Comparison of ENCODE assay signal across 15 cellular contexts in genomic region chr3:178802993-178803693, GRCh38.
DNase-seq lines count a peak whose midpoint lies in the region; ATAC-seq and TF ChIP-seq lines count a peak whose summit lies in the region.
"Had no signal": no experiment of that assay in that cellular context is flagged by ENCODE, and none has a peak within 500 bp of the region (broad histone marks: within the 10 kb centered on the region; RNA-seq: fewer than 3 reads in every experiment).

No MANE protein-coding gene starts in this region.

- H3K27ac ChIP-seq in C4-2B (peak overlapping the region; percentile 6; the same call in 1 of the 2 replicates), sigmoid colon (no peak overlapping the region)
- H3K27ac ChIP-seq: hepatocyte, SJSA1, thyroid gland had no signal

- H3K36me3 ChIP-seq in sigmoid colon: no peaks in the 10 kb centered on the region
- H3K36me3 ChIP-seq: BE2C, SJSA1, thyroid gland had no signal

- 64 to 88% methylated on average over 3 of the region's 3 CpGs for WGBS in sigmoid colon, 2 donors

- no peak for TF ChIP-seq POLR2A in sigmoid colon (IDR thresholded peaks at IDR 0.05)

- intact Hi-C loops in sigmoid colon (cut with DNase I): no loop called here

- no peaks in the 10 kb centered on the region for H3K9me3 ChIP-seq in sigmoid colon
- H3K9me3 ChIP-seq: BE2C, SJSA1, thyroid gland had no signal

- DNase-seq in HCEC 1CT (peak; percentile 71), NCI-H345 treated with DMSO at 0.1 percent for 48 hours (lab: John Stamatoyannopoulos, UW; ENCODE audit: unreplicated experiment) (peak; percentile 42), fibroblast of mammary gland (ENCODE audit: low read depth) (peak; percentile 38), hepatic stellate cell (ENCODE audit: low spot score) (no peak), sigmoid colon (no peak)
- DNase-seq: activated CD4-positive, alpha-beta memory T cell treated with anti-CD3 and anti-CD28 coated beads for 36 hours; amygdala; BE2C; thyroid gland had no signal

- no peaks in the 10 kb centered on the region for H3K27me3 ChIP-seq in sigmoid colon
- H3K27me3 ChIP-seq: BE2C, hepatocyte, SJSA1, thyroid gland had no signal

- no peak for ATAC-seq in GM21526 (IDR thresholded peaks at IDR 0.05; ENCODE audit: low FRiP score, unreplicated experiment)
- no peak for ATAC-seq in HG03342 (IDR thresholded peaks at IDR 0.05; ENCODE audit: unreplicated experiment)

- TF ChIP-seq CTCF in C4-2B (conservative IDR thresholded peaks at IDR 0.05) (peak; percentile 8; the same call in 1 of the 2 replicates), fibroblast of mammary gland (conservative IDR thresholded peaks at IDR 0.05; ENCODE audit: control insufficient read depth, insufficient read depth, low read depth, low read length) (no peak), sigmoid colon (IDR thresholded peaks at IDR 0.05) (no peak)

- no peak overlapping the region for H3K4me3 ChIP-seq in fibroblast of mammary gland (ENCODE audit: control insufficient read depth, low read depth, low read length)
- no peak overlapping the region for H3K4me3 ChIP-seq in sigmoid colon
- H3K4me3 ChIP-seq: GM12878, hepatocyte, SJSA1, thyroid gland had no signal

- no peak for TF ChIP-seq EP300 in sigmoid colon (IDR thresholded peaks at IDR 0.05)

- no peaks in the 10 kb centered on the region for H3K4me1 ChIP-seq in sigmoid colon
- H3K4me1 ChIP-seq: BE2C, SJSA1, thyroid gland had no signal

Comparison
In these comparisons a context has a peak if more than half of its experiments do, and no peak if none do; other contexts are left out.
1. DNase-seq: peak in HCEC 1CT (single experiment), NCI-H345 treated with DMSO at 0.1 percent for 48 hours (single experiment) and fibroblast of mammary gland (single experiment); none in hepatic stellate cell (single experiment) and sigmoid colon (single experiment).